8 cellular contexts compared by ENCODE assay signal in genomic region chr1:1780598-1781525, GRCh38. TPM values are rescaled to one million over a fixed set of nuclear protein-coding genes. Genes with fewer than 3 reads are reported as not detected.
DNase-seq lines count a peak whose midpoint lies in the region; FAIRE-seq lines count a peak whose summit lies in the region.
"Had no signal": no experiment of that assay in that cellular context is flagged by ENCODE, and none has a peak within 500 bp of the region (broad histone marks: within the 10 kb centered on the region; RNA-seq: fewer than 3 reads in every experiment).

No MANE protein-coding gene starts in this region.

- in situ Hi-C loops in GM23248 (cut with MboI), result no loop called here

- H3K36me3 ChIP-seq in GM23248 (ENCODE audit: low read depth) (peaks cover 13% of the 10 kb centered on the region; the same call in 1 of the 2 replicates), SK-N-MC (ENCODE audit: insufficient read depth, low read length) (peaks cover 12% of the 10 kb centered on the region), esophagus (ENCODE audit: control insufficient read depth in 2 of 2, insufficient read depth in 2 of 2, low read length in 1 of 2) (peaks cover 3 to 5% of the 10 kb centered on the region in 2 donors), small intestine (ENCODE audit: control insufficient read depth in 2 of 2, insufficient read depth in 2 of 2, low read length in 2 of 2) (peaks cover 5% of the 10 kb centered on the region in 2 donors)

- H3K4me3 ChIP-seq in GM23248, result no peak overlapping the region
- H3K4me3 ChIP-seq in SK-N-MC, result no peak overlapping the region
- no peak overlapping the region for H3K4me3 ChIP-seq in esophagus (ENCODE audit: low read depth in 1 of 2, low read length in 2 of 2)
- no peak overlapping the region for H3K4me3 ChIP-seq in small intestine (ENCODE audit: low read depth in 1 of 2, low read length in 2 of 2)

- H3K4me1 ChIP-seq in GM23248 (ENCODE audit: insufficient read depth), result peaks cover 43% of the 10 kb centered on the region
- H3K4me1 ChIP-seq in esophagus (ENCODE audit: control insufficient read depth in 2 of 2, insufficient read depth in 2 of 2, low read length in 1 of 2), result peaks cover 15 to 23% of the 10 kb centered on the region in 2 donors
- H3K4me1 ChIP-seq in small intestine (ENCODE audit: control insufficient read depth in 2 of 2, insufficient read depth in 1 of 2, low read depth in 1 of 2, low read length in 1 of 2), result peaks cover 23 to 30% of the 10 kb centered on the region in 2 donors

- H3F3A ChIP-seq in GM23248 (ENCODE audit: insufficient read depth), result peaks cover 54% of the 10 kb centered on the region

- H3K9ac ChIP-seq in GM23248 (no peak overlapping the region), SK-N-MC (ENCODE audit: insufficient read length) (no peak overlapping the region)

- WGBS in GM23248 (ENCODE audit: low coverage in 1 of 2, low lambda C conversion rate in 2 of 2, missing lambda C conversion rate in 2 of 2), 2 experiments, result 75 to 76% methylated on average over 7 of the region's 7 CpGs
- WGBS in esophagus, 2 donors, result 76 to 78% methylated on average over 7 of the region's 7 CpGs
- 71 to 81% (median 72%) methylated on average over 7 of the region's 7 CpGs for WGBS in small intestine, 3 donors

- no peak for FAIRE-seq in small intestine (lab: Jason Lieb, UNC)

- H3K9me2 ChIP-seq in GM23248 (ENCODE audit: insufficient read depth), result no peaks in the 10 kb centered on the region

- H3K27me3 ChIP-seq in GM23248 (replicated peaks; ENCODE audit: insufficient read depth), result no peaks in the 10 kb centered on the region
- no peaks in the 10 kb centered on the region for H3K27me3 ChIP-seq in esophagus (ENCODE audit: control insufficient read depth in 1 of 2, insufficient read depth in 2 of 2, low read length in 2 of 2)
- no peaks in the 10 kb centered on the region for H3K27me3 ChIP-seq in small intestine (ENCODE audit: control insufficient read depth in 2 of 2, insufficient read depth in 2 of 2, low read length in 2 of 2)

- no peaks in the 10 kb centered on the region for H4K20me1 ChIP-seq in GM23248 (ENCODE audit: insufficient read depth)

- no peaks in the 10 kb centered on the region for H3K9me3 ChIP-seq in GM23248 (ENCODE audit: low read depth)
- H3K9me3 ChIP-seq in SK-N-MC (ENCODE audit: low read depth, low read length), result no peaks in the 10 kb centered on the region
- no peaks in the 10 kb centered on the region for H3K9me3 ChIP-seq in esophagus (ENCODE audit: control insufficient read depth in 2 of 2, insufficient read depth in 1 of 2, low read depth in 1 of 2, low read length in 1 of 2)
- H3K9me3 ChIP-seq in small intestine (ENCODE audit: control insufficient read depth, low read depth), result no peaks in the 10 kb centered on the region

- DNase-seq in GM23248 (peak; percentile 26), SK-N-MC (ENCODE audit: low read depth, low spot score) (no peak), small intestine (no peak), islet precursor cell (no peak), MV-4-11 (lab: John Stamatoyannopoulos, UW) (no peak), NCI-H510A (lab: John Stamatoyannopoulos, UW) (no peak)
- DNase-seq: NCI-H524 treated with DMSO at 0.1 percent for 48 hours had no signal

- H3K27ac ChIP-seq in GM23248 (peak overlapping the region; percentile 56), SK-N-MC (peak overlapping the region; percentile 93), esophagus (ENCODE audit: low read depth in 2 of 2, low read length in 1 of 2) (peak overlapping the region; percentile 42 to 83), small intestine (ENCODE audit: low read depth in 1 of 2, low read length in 1 of 2) (peak overlapping the region; percentile 88 to 98)

- peak overlapping the region; percentile 19 for H3K4me2 ChIP-seq in GM23248 (ENCODE audit: unreplicated experiment)

- peaks cover 36% of the 10 kb centered on the region for H3K79me2 ChIP-seq in GM23248 (ENCODE audit: insufficient read depth)

- no peak overlapping the region for H2AFZ ChIP-seq in GM23248

RNA-seq across cellular contexts. Expression of gene NADK, which starts 2.6 kb away (rescaled TPM):
- total RNA-seq in GM23248 (2014; rRNA removed; shearing (Covaris generic)), result 43.0 and 45.4 TPM in 2 replicates
- 43.1 and 43.9 TPM in 2 replicates for polyA plus RNA-seq in GM23248 (2016; fragmentation: Nextera tagmentation; extraction: Ambion mirVana)
- 10 to 100 TPM; 32.1 to 39.7 TPM for polyA plus RNA-seq in esophagus
- 10 to 100 TPM; 67.8 to 84.1 (median 70.0) TPM for polyA plus RNA-seq in small intestine

RNA-seq across cellular contexts. Expression of gene CDK11A, which starts 56.7 kb away (rescaled TPM):
- total RNA-seq in GM23248 (2014; rRNA removed; shearing (Covaris generic)), result 5.1 and 14.4 TPM in 2 replicates
- polyA plus RNA-seq in GM23248 (2016; fragmentation: Nextera tagmentation; extraction: Ambion mirVana) (18.9 and 20.0 TPM in 2 replicates), esophagus (10 to 100 TPM; 15.4 to 56.7 TPM), small intestine (100 to 1,000 TPM in 1 of 3 donors, 10 to 100 TPM in 2; 25.5 to 232 (median 71.3) TPM)
